8 cellular contexts compared by ENCODE assay signal in genomic region chrX:154378059-154378798, GRCh38. TPM values are rescaled to one million over a fixed set of nuclear protein-coding genes. Genes with fewer than 3 reads are reported as not detected.
A peak's percentile ranks its signal among the peaks of the same experiment; 100 is the strongest.
DNase-seq lines count a peak whose midpoint lies in the region; ATAC-seq and TF ChIP-seq lines count a peak whose summit lies in the region.

No MANE protein-coding gene starts in this region.

- H3K27ac ChIP-seq in SJSA1 (peak overlapping the region; percentile 90), liver (ENCODE audit: low read depth in 1 of 2, low read length in 2 of 2) (peak overlapping the region; percentile 92 to 98), stomach (peak overlapping the region; percentile 96 to 99 (median 98))

- H3K4me1 ChIP-seq in SJSA1 (replicated peaks) (peaks cover 56% of the 10 kb centered on the region), liver (ENCODE audit: control insufficient read depth in 4 of 4, insufficient read depth in 4 of 4, low read length in 3 of 4) (peaks cover 7 to 18% (median 12%) of the 10 kb centered on the region in 4 donors), stomach (peaks cover 4 to 50% (median 31%) of the 10 kb centered on the region in 4 donors)

- H3K9me3 ChIP-seq in SJSA1 (replicated peaks), result no peaks in the 10 kb centered on the region
- no peaks in the 10 kb centered on the region for H3K9me3 ChIP-seq in liver (ENCODE audit: control insufficient read depth in 4 of 4, low read length in 3 of 4)
- H3K9me3 ChIP-seq in stomach, result no peaks in the 10 kb centered on the region

- H3K9me3 Mint-ChIP-seq in chondrocyte (ENCODE audit: low read depth), result no peaks in the 10 kb centered on the region

- peak; percentile 76 for DNase-seq in activated effector memory CD4-positive, alpha-beta T cell treated with anti-CD3 and anti-CD28 coated beads, Interleukin-2, amount 50 U/mL, for 16 hours
- DNase-seq in activated effector memory CD4-positive, alpha-beta T cell treated with Interleukin-2 at 50 U/mL for 16 hours, result no peak
- peak in 1 of 2 experiments; percentile 97 for DNase-seq in SJSA1 (ENCODE audit: low read depth in 1 of 2, low spot score in 2 of 2)
- DNase-seq in chondrocyte (ENCODE audit: low spot score), result no peak
- DNase-seq in stomach, result peak; percentile 70
- no peak for DNase-seq in NCI-H82 (lab: John Stamatoyannopoulos, UW)

- H3K4me3 ChIP-seq in SJSA1 (peak overlapping the region; percentile 46), liver (ENCODE audit: low read depth in 1 of 3, low read length in 3 of 3) (peak overlapping the region in 2 of 3 donors; percentile 37 to 59), stomach (peak overlapping the region; percentile 43 to 51 (median 44))

- no peaks in the 10 kb centered on the region for H3K27me3 Mint-ChIP-seq in chondrocyte (ENCODE audit: low read depth)

- TF ChIP-seq POLR2A in stomach (IDR thresholded peaks at IDR 0.05), result peak in 2 of 4 donors; percentile 34 to 48

- H3K4me1 Mint-ChIP-seq in chondrocyte (ENCODE audit: low read depth), result peaks cover 38% of the 10 kb centered on the region

- TF ChIP-seq EP300 in stomach (IDR thresholded peaks at IDR 0.05), result no peak

- intact Hi-C loops in stomach (cut with DNase I; ENCODE audit: low total_unique reads), result no loop called here

- 2% methylated on average over 79 of the region's 79 CpGs for WGBS in liver
- 0 to 46% (median 9%) methylated on average over 10 to 70 of the region's 79 CpGs for WGBS in stomach, 5 donors

- H3K36me3 Mint-ChIP-seq in chondrocyte (ENCODE audit: low read depth), result peaks cover 2% of the 10 kb centered on the region

- TF ChIP-seq CTCF in chondrocyte (IDR thresholded peaks at IDR 0.05) (peak; percentile 31), liver (IDR thresholded peaks at IDR 0.05; ENCODE audit: low read depth, low read length, missing input control) (no peak), stomach (IDR thresholded peaks at IDR 0.05) (no peak)

- H3K27me3 ChIP-seq in SJSA1 (replicated peaks), result no peaks in the 10 kb centered on the region
- no peaks in the 10 kb centered on the region for H3K27me3 ChIP-seq in liver (ENCODE audit: control insufficient read depth in 4 of 4, insufficient read depth in 4 of 4, low read length in 3 of 4)
- no peaks in the 10 kb centered on the region for H3K27me3 ChIP-seq in stomach

- H3K36me3 ChIP-seq in SJSA1 (peaks cover 24% of the 10 kb centered on the region), liver (ENCODE audit: control insufficient read depth in 4 of 4, insufficient read depth in 3 of 4, low read depth in 1 of 4, low read length in 3 of 4) (no peaks in the 10 kb centered on the region), stomach (peaks cover 0 to 14% (median 7%) of the 10 kb centered on the region in 4 donors)

- no peak for TF ChIP-seq RAD21 in liver (IDR thresholded peaks at IDR 0.05)

- peak overlapping the region; percentile 61 for H3K4me3 Mint-ChIP-seq in chondrocyte (ENCODE audit: unreplicated experiment)

- ATAC-seq in HG03045 (IDR thresholded peaks at IDR 0.05; ENCODE audit: unreplicated experiment), result peak; percentile 2

- peak overlapping the region; percentile 92 for H3K27ac Mint-ChIP-seq in chondrocyte (ENCODE audit: unreplicated experiment)

- peak overlapping the region; percentile 36 to 58 for H3K9ac ChIP-seq in liver (ENCODE audit: low read depth in 1 of 2, low read length in 2 of 2)

TF ChIP-seq in liver, 16 proteins besides CTCF, POLR2A, EP300 and RAD21:
- TF ChIP-seq FOXA2 (IDR thresholded peaks at IDR 0.05), result no peak
- no peak for TF ChIP-seq RXRA (IDR thresholded peaks at IDR 0.05)
- no peak for TF ChIP-seq TAF1 (conservative IDR thresholded peaks at IDR 0.05)
- no peak for TF ChIP-seq EGR1 (IDR thresholded peaks at IDR 0.05; ENCODE audit: low read depth in 2 of 2)
- TF ChIP-seq ZBTB33 (IDR thresholded peaks at IDR 0.05), result no peak
- TF ChIP-seq YY1 (IDR thresholded peaks at IDR 0.05), result no peak
- no peak for TF ChIP-seq MAX (IDR thresholded peaks at IDR 0.05)
- no peak for TF ChIP-seq JUND (IDR thresholded peaks at IDR 0.05)

RNA-seq across cellular contexts. Expression of gene EMD, which starts 0.9 kb away (rescaled TPM):
- total RNA-seq in SJSA1 (2014; rRNA removed; shearing (Covaris generic)), result 17.7 and 42.3 TPM in 2 replicates
- total RNA-seq in chondrocyte, result 66.3 to 81.7 TPM (median 81.1 TPM) in 3 replicates
- total RNA-seq in liver, result 10 to 100 TPM; 11.6 to 18.5 TPM
- polyA plus RNA-seq in liver, result 10 to 100 TPM; 15.5 to 38.0 TPM
- total RNA-seq in stomach, result 100 to 1,000 TPM in 1 of 5 donors, 10 to 100 TPM in 4; 24.2 to 117 (median 38.5) TPM
- 100 to 1,000 TPM in 1 of 3 donors, 10 to 100 TPM in 2; 62.9 to 135 (median 97.8) TPM for polyA plus RNA-seq in stomach

RNA-seq across cellular contexts. Expression of gene FLNA, which starts 3.8 kb away (rescaled TPM):
- 918 and 1,686 TPM in 2 replicates for total RNA-seq in SJSA1 (2014; rRNA removed; shearing (Covaris generic))
- total RNA-seq in chondrocyte (1,923 to 4,327 TPM (median 4,325 TPM) in 3 replicates), liver (100 to 1,000 TPM; 150 to 152 TPM), stomach (1,000 to 10,000 TPM in 4 of 5 donors, 100 to 1,000 TPM in 1; 638 to 3,511 (median 2,572) TPM)
- polyA plus RNA-seq in liver (10 to 100 TPM; 23.4 to 84.8 TPM), stomach (1,000 to 10,000 TPM in 1 of 3 donors, 100 to 1,000 TPM in 1, 10 to 100 TPM in 1; 89.2 to 1,461 (median 171) TPM)

RNA-seq across cellular contexts. Expression of gene RPL10, which starts 19.9 kb away (rescaled TPM):
- total RNA-seq in SJSA1 (2014; rRNA removed; shearing (Covaris generic)), result 1,843 and 4,201 TPM in 2 replicates
- 1,847 to 2,160 TPM (median 2,120 TPM) in 3 replicates for total RNA-seq in chondrocyte
- total RNA-seq in liver, result 1,000 to 10,000 TPM; 1,323 to 1,523 TPM
- 1,000 to 10,000 TPM in 1 of 2 donors, 100 to 1,000 TPM in 1; 446 to 1,644 TPM for polyA plus RNA-seq in liver
- 1,000 to 10,000 TPM in 4 of 5 donors, 100 to 1,000 TPM in 1; 783 to 3,421 (median 2,020) TPM for total RNA-seq in stomach
- polyA plus RNA-seq in stomach, result 1,000 to 10,000 TPM; 5,802 to 8,616 (median 6,179) TPM

RNA-seq across cellular contexts. Expression of gene DNASE1L1, which starts 30.8 kb away (rescaled TPM):
- total RNA-seq in SJSA1 (2014; rRNA removed; shearing (Covaris generic)), result 30.9 and 41.8 TPM in 2 replicates
- 39.4 to 44.5 TPM (median 40.8 TPM) in 3 replicates for total RNA-seq in chondrocyte
- 10 to 100 TPM; 14.6 to 22.1 TPM for total RNA-seq in liver
- 10 to 100 TPM in 1 of 2 donors, 1 to 10 TPM in 1; 9.3 to 18.7 TPM for polyA plus RNA-seq in liver
- total RNA-seq in stomach, result 10 to 100 TPM; 12.5 to 48.7 (median 26.3) TPM
- polyA plus RNA-seq in stomach, result 10 to 100 TPM; 15.9 to 18.2 (median 16.0) TPM

RNA-seq across cellular contexts. Expression of gene TAFAZZIN, which starts 33.1 kb away (rescaled TPM):
- 11.3 and 17.7 TPM in 2 replicates for total RNA-seq in SJSA1 (2014; rRNA removed; shearing (Covaris generic))
- total RNA-seq in chondrocyte, result 33.4 to 39.1 TPM (median 38.7 TPM) in 3 replicates
- total RNA-seq in liver, result 10 to 100 TPM in 1 of 2 donors, 1 to 10 TPM in 1; 7.8 to 15.6 TPM
- 10 to 100 TPM; 10.6 to 16.3 TPM for polyA plus RNA-seq in liver
- 100 to 1,000 TPM in 2 of 5 donors, 10 to 100 TPM in 3; 12.7 to 202 (median 84.6) TPM for total RNA-seq in stomach
- polyA plus RNA-seq in stomach, result 10 to 100 TPM; 19.4 to 59.9 (median 21.8) TPM

Comparison
In these comparisons a context has a peak if more than half of its experiments do, and no peak if none do; other contexts are left out.
1. DNase-seq: peak in activated effector memory CD4-positive, alpha-beta T cell treated with anti-CD3 and anti-CD28 coated beads, Interleukin-2, amount 50 U/mL, for 16 hours (single experiment) and stomach (single experiment); none in activated effector memory CD4-positive, alpha-beta T cell treated with Interleukin-2 at 50 U/mL for 16 hours (single experiment), chondrocyte (single experiment) and NCI-H82 (single experiment).
2. Peak in every context shown above with its lines, with median percentiles within 50 percentile points of each other: H3K27ac ChIP-seq and H3K4me3 ChIP-seq.